8 cellular contexts compared by ENCODE assay signal in genomic region chr9:91948423-91949292, GRCh38.
A peak's percentile ranks its signal among the peaks of the same experiment; 100 is the strongest.
DNase-seq lines count a peak whose midpoint lies in the region; ATAC-seq lines count a peak whose summit lies in the region.

No MANE protein-coding gene starts in this region.

- no peak overlapping the region for H3K27ac Mint-ChIP-seq in T-helper 1 cell treated with Interleukin-12 subunit alpha and Interleukin-12 subunit beta and Interleukin-4 antibody, amounts not matched to agents 30 μg/mL and 1 μg/mL, for 36 hours

- H3K36me3 ChIP-seq in muscle layer of colon (ENCODE audit: insufficient read depth, low read length): no peaks in the 10 kb centered on the region

- H3K27me3 ChIP-seq in muscle layer of colon (ENCODE audit: control insufficient read depth in 1 of 2, insufficient read depth in 2 of 2, low read length in 2 of 2): peaks cover 0 to 13% of the 10 kb centered on the region in 2 donors

- no peaks in the 10 kb centered on the region for H3K9me3 ChIP-seq in muscle layer of colon (ENCODE audit: low read length)

- peak overlapping the region; percentile 83 for H3K9ac ChIP-seq in muscle layer of colon (ENCODE audit: low read length)

- peaks cover 78% of the 10 kb centered on the region for H3K27me3 Mint-ChIP-seq in T-helper 1 cell treated with Interleukin-12 subunit alpha and Interleukin-12 subunit beta and Interleukin-4 antibody, amounts not matched to agents 30 μg/mL and 1 μg/mL, for 36 hours (ENCODE audit: low read depth)

- no peak for ATAC-seq in GM19351 (IDR thresholded peaks at IDR 0.05; ENCODE audit: unreplicated experiment)

- H3K4me1 Mint-ChIP-seq in T-helper 1 cell treated with Interleukin-12 subunit alpha and Interleukin-12 subunit beta and Interleukin-4 antibody, amounts not matched to agents 30 μg/mL and 1 μg/mL, for 36 hours (ENCODE audit: low read depth): peaks cover 9% of the 10 kb centered on the region

- H3K36me3 Mint-ChIP-seq in T-helper 1 cell treated with Interleukin-12 subunit alpha and Interleukin-12 subunit beta and Interleukin-4 antibody, amounts not matched to agents 30 μg/mL and 1 μg/mL, for 36 hours (ENCODE audit: low read depth): peaks cover 3% of the 10 kb centered on the region

- no peaks in the 10 kb centered on the region for H3K9me3 Mint-ChIP-seq in T-helper 1 cell treated with Interleukin-12 subunit alpha and Interleukin-12 subunit beta and Interleukin-4 antibody, amounts not matched to agents 30 μg/mL and 1 μg/mL, for 36 hours

- H3K4me1 ChIP-seq in muscle layer of colon (ENCODE audit: insufficient read depth, low read length): peaks cover 51% of the 10 kb centered on the region

- peak overlapping the region; percentile 78 to 87 for H3K4me3 ChIP-seq in muscle layer of colon (ENCODE audit: low read depth in 1 of 2, low read length in 2 of 2)

- peak overlapping the region; percentile 49 for H3K27ac ChIP-seq in epithelial cell of prostate
- peak overlapping the region; percentile 98 for H3K27ac ChIP-seq in muscle layer of colon (ENCODE audit: low read depth, low read length)

- peak; percentile 16 for DNase-seq in stimulated activated naive CD4-positive, alpha-beta T cell treated with Interleukin-2 at 50 U/mL for 16 hours (lab: John Stamatoyannopoulos, UW)
- no peak for DNase-seq in stimulated activated naive CD4-positive, alpha-beta T cell (lab: John Stamatoyannopoulos, UW)
- no peak for DNase-seq in epithelial cell of prostate (ENCODE audit: low read depth, low spot score)
- no peak for DNase-seq in activated CD4-positive, CD25-positive, alpha-beta regulatory T cell (lab: John Stamatoyannopoulos, UW)
- no peak for DNase-seq in NK-92 treated with Interleukin-12 subunit alpha and Interleukin-12 subunit beta, amount 100 ng/mL, for 24 hours (lab: John Stamatoyannopoulos, UW)

- peak overlapping the region; percentile 62 for H3K4me3 Mint-ChIP-seq in T-helper 1 cell treated with Interleukin-12 subunit alpha and Interleukin-12 subunit beta and Interleukin-4 antibody, amounts not matched to agents 30 μg/mL and 1 μg/mL, for 36 hours
